25 cellular contexts compared by ENCODE assay signal in genomic region chr11:94315664-94316063, GRCh38. TPM values are rescaled to one million over a fixed set of nuclear protein-coding genes. Genes with fewer than 3 reads are reported as not detected.
DNase-seq lines count a peak whose midpoint lies in the region; ATAC-seq and TF ChIP-seq lines count a peak whose summit lies in the region.
"Had no signal": no experiment of that assay in that cellular context is flagged by ENCODE, and none has a peak within 500 bp of the region (broad histone marks: within the 10 kb centered on the region; RNA-seq: fewer than 3 reads in every experiment).

No MANE protein-coding gene starts in this region.

- 63% methylated on average over 3 of the region's 3 CpGs for WGBS in mammary epithelial cell (ENCODE audit: low coverage, missing lambda C conversion rate)
- WGBS in sigmoid colon, 2 donors: 43 to 48% methylated on average over 3 of the region's 3 CpGs

- DNase-seq in mammary epithelial cell (peak; percentile 2), breast epithelium (ENCODE audit: low spot score in 2 of 2) (no peak), RWPE2 (ENCODE audit: low spot score) (no peak), fibroblast of pulmonary artery (ENCODE audit: low read depth) (peak; percentile 44), sigmoid colon (no peak), colonic mucosa (no peak), NCI-H2029 (lab: John Stamatoyannopoulos, UW) (no peak), NCI-H526 treated with DMSO at 0.1 percent for 48 hours (lab: John Stamatoyannopoulos, UW) (no peak)
- DNase-seq: activated effector memory CD4-positive, alpha-beta T cell treated with anti-CD3 and anti-CD28 coated beads, Interleukin-2, amount 50 U/mL, for 16 hours; adrenal gland; DMS153; endodermal cell; Karpas-422; NCI-H2171; NCI-H774; OCI-M1; T1000 had no signal

- peaks cover 2% of the 10 kb centered on the region for H3K27me3 ChIP-seq in mammary epithelial cell (ENCODE audit: insufficient read depth, low read length)
- no peaks in the 10 kb centered on the region for H3K27me3 ChIP-seq in breast epithelium
- H3K27me3 ChIP-seq in RWPE2 (ENCODE audit: insufficient read depth, poor library complexity, severe bottlenecking): no peaks in the 10 kb centered on the region
- H3K27me3 ChIP-seq in sigmoid colon: no peaks in the 10 kb centered on the region
- no peaks in the 10 kb centered on the region for H3K27me3 ChIP-seq in colonic mucosa
- H3K27me3 ChIP-seq: adrenal gland; BLaER1 treated with 17β-estradiol and CSF1 and Interleukin-3, amounts not matched to agents 10 nM and 100 nM had no signal

- intact Hi-C loops in mammary epithelial cell (cut with micrococcal nuclease): no loop called here
- intact Hi-C loops in breast epithelium (cut with DNase I; ENCODE audit: low total_unique reads): no loop called here
- intact Hi-C loops in sigmoid colon (cut with DNase I): no loop called here
- intact Hi-C loops in colonic mucosa (cut with DNase I): no loop called here

- in situ Hi-C loops in mammary epithelial cell (cut with MboI; ENCODE audit: low sequenced_read_pairs in 2 of 2): no loop called here

- dilution Hi-C loops in mammary epithelial cell (cut with HindIII; ENCODE audit: low sequenced_read_pairs): no loop called here

- TF ChIP-seq EP300 in sigmoid colon (IDR thresholded peaks at IDR 0.05): peak; percentile 3 to 66 (median 58)

- CTCF ChIA-PET in mammary epithelial cell (lab: Charles Lee; ENCODE audit: low non-redundant PET): no interaction called here

- H3K9me3 ChIP-seq in mammary epithelial cell (replicated peaks; ENCODE audit: insufficient read depth, low read length) (no peaks in the 10 kb centered on the region), breast epithelium (no peaks in the 10 kb centered on the region), RWPE2 (ENCODE audit: severe bottlenecking) (no peaks in the 10 kb centered on the region), sigmoid colon (no peaks in the 10 kb centered on the region), colonic mucosa (no peaks in the 10 kb centered on the region)
- H3K9me3 ChIP-seq: adrenal gland; BLaER1 treated with 17β-estradiol and CSF1 and Interleukin-3, amounts not matched to agents 10 nM and 100 nM; thoracic aorta had no signal

- H3K27ac ChIP-seq in mammary epithelial cell (ENCODE audit: insufficient read depth, low read depth, low read length) (no peak overlapping the region), breast epithelium (no peak overlapping the region), RWPE2 (ENCODE audit: poor library complexity, severe bottlenecking) (no peak overlapping the region), sigmoid colon (peak overlapping the region in 2 of 4 donors; percentile 38 to 55), colonic mucosa (no peak overlapping the region)
- H3K27ac ChIP-seq: 22Rv1; adrenal gland; BLaER1 treated with 17β-estradiol and CSF1 and Interleukin-3, amounts not matched to agents 10 nM and 100 nM; thoracic aorta had no signal

- no peak overlapping the region for H3K4me2 ChIP-seq in mammary epithelial cell (ENCODE audit: insufficient read depth, low read depth, low read length)
- H3K4me2 ChIP-seq: BLaER1 treated with 17β-estradiol and CSF1 and Interleukin-3, amounts not matched to agents 10 nM and 100 nM had no signal

- H3K9ac ChIP-seq in mammary epithelial cell (ENCODE audit: insufficient read depth, low read length) (no peak overlapping the region), colonic mucosa (ENCODE audit: low read depth in 2 of 2, low read length in 2 of 2) (no peak overlapping the region)
- H3K9ac ChIP-seq: BLaER1 treated with 17β-estradiol and CSF1 and Interleukin-3, amounts not matched to agents 10 nM and 100 nM had no signal

- BruUV-seq in mammary epithelial cell (replicated peaks; lab: Mats Ljungman, UMichigan): no TSS peak

- H2AFZ ChIP-seq in mammary epithelial cell (ENCODE audit: low read depth, low read length): no peak overlapping the region

- H3K36me3 ChIP-seq in mammary epithelial cell (ENCODE audit: insufficient read depth, low read length) (no peaks in the 10 kb centered on the region), breast epithelium (no peaks in the 10 kb centered on the region), RWPE2 (ENCODE audit: low read depth) (no peaks in the 10 kb centered on the region), sigmoid colon (no peaks in the 10 kb centered on the region), colonic mucosa (no peaks in the 10 kb centered on the region)
- H3K36me3 ChIP-seq: adrenal gland; BLaER1 treated with 17β-estradiol and CSF1 and Interleukin-3, amounts not matched to agents 10 nM and 100 nM; thoracic aorta had no signal

- H3K4me1 ChIP-seq in mammary epithelial cell (ENCODE audit: insufficient read depth, low read length): no peaks in the 10 kb centered on the region
- H3K4me1 ChIP-seq in breast epithelium: no peaks in the 10 kb centered on the region
- H3K4me1 ChIP-seq in RWPE2 (ENCODE audit: insufficient read depth, poor library complexity, severe bottlenecking): no peaks in the 10 kb centered on the region
- H3K4me1 ChIP-seq in sigmoid colon: peaks cover 0 to 42% (median 29%) of the 10 kb centered on the region in 4 donors
- H3K4me1 ChIP-seq in colonic mucosa: no peaks in the 10 kb centered on the region
- H3K4me1 ChIP-seq: BLaER1 treated with 17β-estradiol and CSF1 and Interleukin-3, amounts not matched to agents 10 nM and 100 nM had no signal

- TF ChIP-seq POLR2A in breast epithelium (IDR thresholded peaks at IDR 0.05) (no peak), sigmoid colon (IDR thresholded peaks at IDR 0.05) (no peak)

- H3K4me3 ChIP-seq in mammary epithelial cell (replicated peaks in 1 of 3; ENCODE audit: insufficient read depth in 1 of 3, low read depth in 2 of 3, low read length in 3 of 3) (no peak overlapping the region), breast epithelium (no peak overlapping the region), RWPE2 (ENCODE audit: severe bottlenecking) (no peak overlapping the region), fibroblast of pulmonary artery (replicated peaks; ENCODE audit: low read depth, low read length) (no peak overlapping the region), sigmoid colon (no peak overlapping the region), colonic mucosa (no peak overlapping the region)
- H3K4me3 ChIP-seq: adrenal gland; BLaER1 treated with 17β-estradiol and CSF1 and Interleukin-3, amounts not matched to agents 10 nM and 100 nM; thoracic aorta had no signal

- TF ChIP-seq CTCF in mammary epithelial cell (conservative IDR thresholded peaks at IDR 0.05 in 1 of 2, IDR thresholded peaks at IDR 0.05 in 1 of 2; ENCODE audit: extremely low read depth in 1 of 2, insufficient read depth in 1 of 2, low read depth in 1 of 2, low read length in 2 of 2) (no peak), breast epithelium (IDR thresholded peaks at IDR 0.05) (no peak), RWPE2 (IDR thresholded peaks at IDR 0.05; ENCODE audit: poor library complexity, severe bottlenecking) (no peak), fibroblast of pulmonary artery (IDR thresholded peaks at IDR 0.05; ENCODE audit: low read length, missing control alignments) (no peak), sigmoid colon (IDR thresholded peaks at IDR 0.05) (no peak), colonic mucosa (IDR thresholded peaks at IDR 0.05) (no peak)

- H4K20me1 ChIP-seq in mammary epithelial cell (ENCODE audit: insufficient read depth, low read length): no peaks in the 10 kb centered on the region
- H4K20me1 ChIP-seq: BLaER1 treated with 17β-estradiol and CSF1 and Interleukin-3, amounts not matched to agents 10 nM and 100 nM had no signal

- H3K79me2 ChIP-seq in mammary epithelial cell (ENCODE audit: insufficient read depth, low read length): no peaks in the 10 kb centered on the region

- peak; percentile 68 for ATAC-seq in RWPE2 (ENCODE audit: low read depth)

RNA-seq across cellular contexts. Expression of gene IZUMO1R, which starts 11.3 kb away (rescaled TPM):
- total RNA-seq in mammary epithelial cell: not detected
- 0.15 TPM for polyA plus RNA-seq in mammary epithelial cell
- polyA minus RNA-seq in mammary epithelial cell: not detected
- total RNA-seq in breast epithelium: not detected
- not detected for total RNA-seq in sigmoid colon
- polyA plus RNA-seq in sigmoid colon: not detected
- not detected for total RNA-seq in colonic mucosa
- total RNA-seq: cerebellum, endodermal cell, frontal cortex, HT-29, lung microvascular endothelial cell, progenitor cell of endocrine pancreas, thoracic aorta had no signal
- polyA plus RNA-seq: adrenal gland had no signal

Comparison
In these comparisons a context has a peak if more than half of its experiments do, and no peak if none do; other contexts are left out.
1. DNase-seq: peak in mammary epithelial cell (single experiment) and fibroblast of pulmonary artery (single experiment); none in breast epithelium (0 of 2), RWPE2 (single experiment), sigmoid colon (single experiment), colonic mucosa (single experiment), NCI-H2029 (single experiment) and NCI-H526 treated with DMSO at 0.1 percent for 48 hours (single experiment).